ENCODE assay signal across 8 cellular contexts in genomic region chr5:132258102-132259060, GRCh38. TPM values are rescaled to one million over a fixed set of nuclear protein-coding genes. Genes with fewer than 3 reads are reported as not detected.
DNase-seq lines count a peak whose midpoint lies in the region; ATAC-seq and TF ChIP-seq lines count a peak whose summit lies in the region.

No MANE protein-coding gene starts in this region.

- DNase-seq in Daoy (ENCODE audit: low read depth) = peak; percentile 78
- peak; percentile 56 for DNase-seq in WERI-Rb-1
- peak in 1 of 2 donors; percentile 47 for DNase-seq in foreskin keratinocyte
- DNase-seq in trophoblast cell = peak in 1 of 2 donors; percentile 13
- no peak for DNase-seq in DMS 273 treated with DMSO at 0.1 percent for 48 hours (lab: John Stamatoyannopoulos, UW)
- DNase-seq in NCI-H187 (lab: John Stamatoyannopoulos, UW) = no peak
- DNase-seq in activated CD4-positive, alpha-beta T cell treated with anti-CD3 and anti-CD28 coated beads, Interleukin-2, amount 10 ng/mL, durations not matched to agents 7 days and 5 days = no peak

- peak overlapping the region; percentile 24 for H2BK5ac ChIP-seq in trophoblast cell (ENCODE audit: low read depth, low read length, poor library complexity)

- H3K4me3 Mint-ChIP-seq in activated CD4-positive, alpha-beta T cell treated with anti-CD3 and anti-CD28 coated beads, Interleukin-2, amount 10 ng/mL, durations not matched to agents 7 days and 5 days = no peak overlapping the region

- H3K36me3 Mint-ChIP-seq in activated CD4-positive, alpha-beta T cell treated with anti-CD3 and anti-CD28 coated beads, Interleukin-2, amount 10 ng/mL, durations not matched to agents 7 days and 5 days (ENCODE audit: low read depth) = no peaks in the 10 kb centered on the region

- TF ChIP-seq CTCF in WERI-Rb-1 (IDR thresholded peaks at IDR 0.05; ENCODE audit: low read depth, low read length) (no peak), foreskin keratinocyte (conservative IDR thresholded peaks at IDR 0.05) (no peak)

- peak overlapping the region; percentile 71 for H3K14ac ChIP-seq in trophoblast cell (ENCODE audit: low read length)

- ATAC-seq in foreskin keratinocyte (peak; percentile 52), HG02623 (IDR thresholded peaks at IDR 0.05; ENCODE audit: unreplicated experiment) (no peak)

- H3K36me3 ChIP-seq in WERI-Rb-1 (no peaks in the 10 kb centered on the region), trophoblast cell (ENCODE audit: control insufficient read depth in 1 of 2, insufficient read depth in 2 of 2, low read length in 2 of 2) (peaks cover 0 to 6% of the 10 kb centered on the region in 2 experiments)

- H3K9me3 Mint-ChIP-seq in activated CD4-positive, alpha-beta T cell treated with anti-CD3 and anti-CD28 coated beads, Interleukin-2, amount 10 ng/mL, durations not matched to agents 7 days and 5 days = no peaks in the 10 kb centered on the region

- peak overlapping the region; percentile 67 for H4K8ac ChIP-seq in trophoblast cell (ENCODE audit: low read depth, low read length)

- H3K27me3 Mint-ChIP-seq in activated CD4-positive, alpha-beta T cell treated with anti-CD3 and anti-CD28 coated beads, Interleukin-2, amount 10 ng/mL, durations not matched to agents 7 days and 5 days = peaks cover 11% of the 10 kb centered on the region

- H3K18ac ChIP-seq in trophoblast cell (ENCODE audit: low read length) = peak overlapping the region; percentile 77

- H3K4ac ChIP-seq in trophoblast cell (ENCODE audit: low read depth, low read length) = peak overlapping the region; percentile 13

- peaks cover 13% of the 10 kb centered on the region for H3K79me1 ChIP-seq in trophoblast cell (ENCODE audit: low read length)

- peak overlapping the region; percentile 68 for H2BK12ac ChIP-seq in trophoblast cell (ENCODE audit: low read length)

- peak overlapping the region; percentile 77 for H3K27ac ChIP-seq in WERI-Rb-1
- H3K27ac ChIP-seq in foreskin keratinocyte = peak overlapping the region; percentile 95
- H3K27ac ChIP-seq in trophoblast cell (ENCODE audit: low read depth, low read length) = no peak overlapping the region

- peaks cover 7% of the 10 kb centered on the region for H3K79me2 ChIP-seq in trophoblast cell (ENCODE audit: control insufficient read depth, insufficient read depth, low read length, poor library complexity)

- H4K91ac ChIP-seq in trophoblast cell (ENCODE audit: low read depth, low read length) = peak overlapping the region; percentile 74

- no peak overlapping the region for H3K27ac Mint-ChIP-seq in activated CD4-positive, alpha-beta T cell treated with anti-CD3 and anti-CD28 coated beads, Interleukin-2, amount 10 ng/mL, durations not matched to agents 7 days and 5 days

- H3K4me1 ChIP-seq in foreskin keratinocyte (peaks cover 16% of the 10 kb centered on the region), trophoblast cell (ENCODE audit: control insufficient read depth in 1 of 2, insufficient read depth in 2 of 2, low read length in 2 of 2) (peaks cover 15 to 28% of the 10 kb centered on the region in 2 experiments)

- POLR2A ChIA-PET in activated CD4-positive, alpha-beta T cell treated with anti-CD3 and anti-CD28 coated beads, Interleukin-2, amount 10 ng/mL, durations not matched to agents 7 days and 5 days (lab: Charles Lee) = no interaction called here

- H2AK5ac ChIP-seq in trophoblast cell (ENCODE audit: low read length) = peak overlapping the region; percentile 53

- H3K9ac ChIP-seq in trophoblast cell (ENCODE audit: low read length) = no peak overlapping the region

- H2BK120ac ChIP-seq in trophoblast cell (ENCODE audit: insufficient read depth, low read length, poor library complexity) = peak overlapping the region; percentile 67

- H4K12ac ChIP-seq in trophoblast cell (ENCODE audit: low read depth, low read length) = peak overlapping the region; percentile 24

- no peaks in the 10 kb centered on the region for H3K27me3 ChIP-seq in WERI-Rb-1 (ENCODE audit: insufficient read depth, low read depth, severe bottlenecking)
- no peaks in the 10 kb centered on the region for H3K27me3 ChIP-seq in foreskin keratinocyte
- H3K27me3 ChIP-seq in trophoblast cell (ENCODE audit: insufficient read depth, low read length) = no peaks in the 10 kb centered on the region

- CTCF ChIA-PET in activated CD4-positive, alpha-beta T cell treated with anti-CD3 and anti-CD28 coated beads, Interleukin-2, amount 10 ng/mL, durations not matched to agents 7 days and 5 days (lab: Charles Lee) = interaction anchor here (0.5 kb wide), 1 partner anchor 584 kb away, joined by 3 read pairs; no protein-coding TSS in a partner anchor

- peaks cover 4% of the 10 kb centered on the region for H3K4me1 Mint-ChIP-seq in activated CD4-positive, alpha-beta T cell treated with anti-CD3 and anti-CD28 coated beads, Interleukin-2, amount 10 ng/mL, durations not matched to agents 7 days and 5 days

- H3K4me3 ChIP-seq in WERI-Rb-1 (ENCODE audit: low read depth, low read length) = no peak overlapping the region
- no peak overlapping the region for H3K4me3 ChIP-seq in trophoblast cell (ENCODE audit: low read depth, low read length)

- peak overlapping the region; percentile 85 for H3K4me2 ChIP-seq in trophoblast cell (ENCODE audit: low read length)

- H3K9me3 ChIP-seq in WERI-Rb-1 (ENCODE audit: severe bottlenecking) (peaks cover 2% of the 10 kb centered on the region), trophoblast cell (ENCODE audit: insufficient read depth, low read depth, low read length) (no peaks in the 10 kb centered on the region)

- H3K23ac ChIP-seq in trophoblast cell (ENCODE audit: low read length) = no peak overlapping the region

- WGBS in trophoblast cell (ENCODE audit: extremely low coverage, insufficient coverage, insufficient read length) = no CpG with 5 or more reads among the region's 19 CpGs

- H2AFZ ChIP-seq in trophoblast cell (ENCODE audit: insufficient read depth, low read length, poor library complexity) = peak overlapping the region; percentile 6

RNA-seq across cellular contexts. Expression of gene PDLIM4, which starts 0.9 kb away (rescaled TPM):
- total RNA-seq in Daoy (2014; rRNA removed; shearing (Covaris generic)) = 94.7 and 103 TPM in 2 replicates
- total RNA-seq in foreskin keratinocyte = 95.2 and 115 TPM in 2 replicates
- polyA plus RNA-seq in foreskin keratinocyte = 162 and 190 TPM in 2 replicates
- 15.8 and 16.7 TPM in 2 replicates for polyA plus RNA-seq in trophoblast cell (2013)
- total RNA-seq in activated CD4-positive, alpha-beta T cell treated with anti-CD3 and anti-CD28 coated beads, Interleukin-2, amount 10 ng/mL, durations not matched to agents 7 days and 5 days = not detected

RNA-seq across cellular contexts. Expression of gene P4HA2, which starts 30.7 kb away (rescaled TPM):
- 118 and 119 TPM in 2 replicates for total RNA-seq in Daoy (2014; rRNA removed; shearing (Covaris generic))
- 49.9 and 74.4 TPM in 2 replicates for total RNA-seq in foreskin keratinocyte
- polyA plus RNA-seq in foreskin keratinocyte = 36.1 and 51.0 TPM in 2 replicates
- polyA plus RNA-seq in trophoblast cell (2013) = 31.5 and 32.0 TPM in 2 replicates
- total RNA-seq in activated CD4-positive, alpha-beta T cell treated with anti-CD3 and anti-CD28 coated beads, Interleukin-2, amount 10 ng/mL, durations not matched to agents 7 days and 5 days = 1 to 10 TPM; 2.3 to 2.5 TPM

RNA-seq across cellular contexts. Expression of gene SLC22A4, which starts 35.8 kb away (rescaled TPM):
- 3.0 and 3.5 TPM in 2 replicates for total RNA-seq in Daoy (2014; rRNA removed; shearing (Covaris generic))
- 1.4 and 1.7 TPM in 2 replicates for total RNA-seq in foreskin keratinocyte
- 0.87 and 1.4 TPM in 2 replicates for polyA plus RNA-seq in foreskin keratinocyte
- 0.26 and 0.28 TPM in 2 replicates for polyA plus RNA-seq in trophoblast cell (2013)
- total RNA-seq in activated CD4-positive, alpha-beta T cell treated with anti-CD3 and anti-CD28 coated beads, Interleukin-2, amount 10 ng/mL, durations not matched to agents 7 days and 5 days = not detected

Comparison
In these comparisons a context has a peak if more than half of its experiments do, and no peak if none do; other contexts are left out.
1. DNase-seq: peak in Daoy (single experiment) and WERI-Rb-1 (single experiment); none in DMS 273 treated with DMSO at 0.1 percent for 48 hours (single experiment), NCI-H187 (0 of 2) and activated CD4-positive, alpha-beta T cell treated with anti-CD3 and anti-CD28 coated beads, Interleukin-2, amount 10 ng/mL, durations not matched to agents 7 days and 5 days (single experiment).
2. RNA of gene PDLIM4, which starts 0.9 kb away (total RNA-seq): 94.7 to 103 TPM in Daoy and 95.2 to 115 TPM in foreskin keratinocyte; not detected in activated CD4-positive, alpha-beta T cell treated with anti-CD3 and anti-CD28 coated beads, Interleukin-2, amount 10 ng/mL, durations not matched to agents 7 days and 5 days; every median in the first group is over 10 times any median in the second.
3. RNA of gene P4HA2, which starts 30.7 kb away (total RNA-seq): 118 to 119 TPM in Daoy and 49.9 to 74.4 TPM in foreskin keratinocyte; 2.3 to 2.5 TPM in activated CD4-positive, alpha-beta T cell treated with anti-CD3 and anti-CD28 coated beads, Interleukin-2, amount 10 ng/mL, durations not matched to agents 7 days and 5 days; every median in the first group is over 10 times any median in the second.